In the genomic region with DNA sequence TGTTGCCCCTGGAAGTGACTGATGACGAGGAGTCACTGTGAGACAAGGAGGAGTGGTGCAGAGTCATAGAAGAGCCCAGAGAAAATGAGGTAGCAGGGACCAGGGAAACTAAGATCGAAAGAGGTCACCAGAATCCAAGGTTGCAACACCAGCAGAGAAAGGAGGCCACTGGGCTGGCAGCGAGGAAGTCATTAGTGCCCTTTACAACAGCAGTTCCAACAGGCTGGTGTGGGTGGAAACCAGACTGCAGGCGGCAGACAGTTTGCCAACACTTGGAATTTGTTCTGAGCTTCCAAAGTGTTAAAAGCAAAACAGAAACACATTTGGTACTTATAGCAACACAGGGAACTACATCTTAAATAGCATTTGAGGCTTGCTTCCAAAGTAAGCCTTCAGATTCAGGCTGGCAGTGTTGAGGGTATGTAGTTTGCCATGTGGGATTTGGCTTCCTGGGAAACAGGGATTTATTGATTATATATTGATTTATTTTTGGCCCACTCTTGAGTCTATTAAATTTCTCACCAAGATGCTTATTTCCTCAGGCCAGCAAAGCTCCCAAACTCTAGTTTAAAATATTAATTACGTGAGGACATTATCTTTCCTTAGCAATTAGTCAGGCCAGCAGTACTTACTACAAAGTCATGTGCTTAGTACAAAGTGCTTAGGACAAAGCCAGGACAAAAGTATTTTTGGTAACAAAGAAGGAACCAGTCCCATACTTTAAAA, we compare ENCODE assay signal across 23 cellular contexts.
"Had no signal": no experiment of that assay in that cellular context is flagged by ENCODE, and none has a peak within 500 bp of the region (broad histone marks: within the 10 kb centered on the region; RNA-seq: fewer than 3 reads in every experiment).

No MANE protein-coding gene starts in this region.

- H3K27me3 ChIP-seq: body of pancreas, gastrocnemius medialis, sigmoid colon, testis, uterus had no signal

- H3K27ac ChIP-seq: body of pancreas, esophagus muscularis mucosa, gastrocnemius medialis, parathyroid adenoma, sigmoid colon, testis, uterus, VCaP had no signal

- DNase-seq: activated CD4-positive, alpha-beta memory T cell treated with anti-CD3 and anti-CD28 coated beads, Interleukin-2, amount 10 ng/mL, durations not matched to agents 7 days and 5 days; activated CD4-positive, alpha-beta T cell treated with anti-CD3 and anti-CD28 coated beads, Interleukin-2, amount 10 ng/mL, durations not matched to agents 24 days and 14 days; activated CD8-positive, alpha-beta memory T cell treated with anti-CD3 and anti-CD28 coated beads, Interleukin-2, amount 10 ng/mL, durations not matched to agents 7 days and 5 days; activated gamma-delta T cell; body of pancreas; central memory CD4-positive, alpha-beta T cell; gastrocnemius medialis; left colon; nucleus accumbens; sigmoid colon; stimulated activated CD4-positive, alpha-beta T cell treated with anti-CD3 and anti-CD28 coated beads, Interleukin-2, amount 100 ng/mL, for 48 hours; stimulated activated CD8-positive, alpha-beta memory T cell treated with anti-CD3 and anti-CD28 coated beads, Interleukin-4, amount 100 ng/mL, for 48 hours; stimulated activated naive B cell treated with anti-CD40 and anti-IgM and Interleukin-4, amounts not matched to agents 10 μg/mL and 1 μg/mL and 100 μg/mL, for 72 hours; testis; trophoblast cell; uterus had no signal

- H3K4me1 Mint-ChIP-seq: activated CD4-positive, alpha-beta memory T cell treated with anti-CD3 and anti-CD28 coated beads, Interleukin-2, amount 10 ng/mL, durations not matched to agents 7 days and 5 days; activated CD4-positive, alpha-beta T cell treated with anti-CD3 and anti-CD28 coated beads, Interleukin-2, amount 10 ng/mL, durations not matched to agents 24 days and 14 days; activated CD8-positive, alpha-beta memory T cell treated with anti-CD3 and anti-CD28 coated beads, Interleukin-2, amount 10 ng/mL, durations not matched to agents 7 days and 5 days; activated naive CD4-positive, alpha-beta T cell treated with anti-CD3 and anti-CD28 coated beads, Interleukin-2, amount 50 U/mL, for 24 hours; stimulated activated naive B cell treated with anti-CD40 and anti-IgM and Interleukin-4, amounts not matched to agents 10 μg/mL and 1 μg/mL and 100 μg/mL, for 72 hours had no signal

- H3K4me3 ChIP-seq: body of pancreas, esophagus muscularis mucosa, gastrocnemius medialis, sigmoid colon, testis, uterus had no signal

- H3K9ac ChIP-seq: parathyroid adenoma had no signal

- H3K27ac Mint-ChIP-seq: activated CD4-positive, alpha-beta memory T cell treated with anti-CD3 and anti-CD28 coated beads, Interleukin-2, amount 10 ng/mL, durations not matched to agents 7 days and 5 days; activated CD4-positive, alpha-beta T cell treated with anti-CD3 and anti-CD28 coated beads, Interleukin-2, amount 10 ng/mL, durations not matched to agents 24 days and 14 days; activated CD8-positive, alpha-beta memory T cell treated with anti-CD3 and anti-CD28 coated beads, Interleukin-2, amount 10 ng/mL, durations not matched to agents 7 days and 5 days; activated naive CD4-positive, alpha-beta T cell treated with anti-CD3 and anti-CD28 coated beads, Interleukin-2, amount 50 U/mL, for 24 hours; activated T-helper 1 cell treated with anti-CD3 and anti-CD28 coated beads, Interleukin-12 subunit alpha, Interleukin-12 subunit beta, Interleukin-2, Interleukin-4 antibody, amounts not matched to agents 30 ng/mL and 10 ng/mL and 1 ng/mL, durations not matched to agents 14 hours and 24 hours and 36 hours; nephron; stimulated activated naive B cell treated with anti-CD40 and anti-IgM and Interleukin-4, amounts not matched to agents 10 μg/mL and 1 μg/mL and 100 μg/mL, for 72 hours had no signal

- H3K9me3 ChIP-seq: gastrocnemius medialis, testis, uterus had no signal

- H3K4me3 Mint-ChIP-seq: activated CD4-positive, alpha-beta memory T cell treated with anti-CD3 and anti-CD28 coated beads, Interleukin-2, amount 10 ng/mL, durations not matched to agents 7 days and 5 days; activated CD4-positive, alpha-beta T cell treated with anti-CD3 and anti-CD28 coated beads, Interleukin-2, amount 10 ng/mL, durations not matched to agents 24 days and 14 days; activated CD8-positive, alpha-beta memory T cell treated with anti-CD3 and anti-CD28 coated beads, Interleukin-2, amount 10 ng/mL, durations not matched to agents 7 days and 5 days; activated naive CD4-positive, alpha-beta T cell treated with anti-CD3 and anti-CD28 coated beads, Interleukin-2, amount 50 U/mL, for 24 hours; activated T-helper 1 cell treated with anti-CD3 and anti-CD28 coated beads, Interleukin-12 subunit alpha, Interleukin-12 subunit beta, Interleukin-2, Interleukin-4 antibody, amounts not matched to agents 30 ng/mL and 10 ng/mL and 1 ng/mL, durations not matched to agents 14 hours and 24 hours and 36 hours; nephron; stimulated activated naive B cell treated with anti-CD40 and anti-IgM and Interleukin-4, amounts not matched to agents 10 μg/mL and 1 μg/mL and 100 μg/mL, for 72 hours had no signal

- H3K4me1 ChIP-seq: body of pancreas, esophagus muscularis mucosa, gastrocnemius medialis, parathyroid adenoma, sigmoid colon, testis, uterus had no signal

- ATAC-seq: activated CD4-positive, CD25-positive, alpha-beta regulatory T cell treated with anti-CD3 and anti-CD28 coated beads, Interleukin-2, amount 50 U/mL, for 24 hours; activated CD8-positive, alpha-beta memory T cell treated with anti-CD3 and anti-CD28 coated beads, Interleukin-2, amount 10 ng/mL, durations not matched to agents 7 days and 5 days; body of pancreas; gastrocnemius medialis; left colon; stimulated activated naive B cell treated with anti-CD40 and anti-IgM and Interleukin-4, amounts not matched to agents 10 μg/mL and 1 μg/mL and 100 μg/mL, for 72 hours had no signal

- H3K27me3 Mint-ChIP-seq: activated CD4-positive, alpha-beta memory T cell treated with anti-CD3 and anti-CD28 coated beads, Interleukin-2, amount 10 ng/mL, durations not matched to agents 7 days and 5 days; activated CD4-positive, alpha-beta T cell treated with anti-CD3 and anti-CD28 coated beads, Interleukin-2, amount 10 ng/mL, durations not matched to agents 24 days and 14 days; activated CD8-positive, alpha-beta memory T cell treated with anti-CD3 and anti-CD28 coated beads, Interleukin-2, amount 10 ng/mL, durations not matched to agents 7 days and 5 days; activated naive CD4-positive, alpha-beta T cell treated with anti-CD3 and anti-CD28 coated beads, Interleukin-2, amount 50 U/mL, for 24 hours; stimulated activated naive B cell treated with anti-CD40 and anti-IgM and Interleukin-4, amounts not matched to agents 10 μg/mL and 1 μg/mL and 100 μg/mL, for 72 hours had no signal

- H3K36me3 ChIP-seq: esophagus muscularis mucosa, gastrocnemius medialis, sigmoid colon, uterus had no signal

- H2AFZ ChIP-seq: parathyroid adenoma had no signal
